Comparison of ENCODE assay signal across 1 cellular context in the genomic region with DNA sequence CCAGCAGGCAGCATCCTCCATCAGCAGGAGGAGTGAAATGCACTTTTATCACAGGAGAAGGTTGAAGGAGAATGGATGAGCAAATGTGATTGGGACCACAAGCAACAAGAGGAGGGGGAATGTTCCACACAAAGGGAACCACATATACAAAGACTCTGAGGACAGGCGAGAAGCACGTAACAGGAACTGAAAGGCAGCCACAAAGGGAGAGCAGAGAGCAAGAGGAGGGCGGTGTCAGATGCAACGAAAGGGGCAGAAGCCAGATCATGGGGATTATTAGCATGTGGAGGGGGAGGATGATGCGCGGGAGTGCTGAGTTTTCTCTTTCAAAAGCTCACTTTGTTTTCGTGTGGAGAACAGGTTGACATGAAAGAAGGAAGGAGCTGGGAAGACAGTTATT.
TF ChIP-seq lines count a peak whose summit lies in the region.

No MANE protein-coding gene starts in this region.

TF ChIP-seq in GM12878, 131 proteins besides CTCF, POLR2A, EP300 and RAD21 (continued from another document and continues in another):
- no peak for TF ChIP-seq REST (IDR thresholded peaks at IDR 0.05; ENCODE audit: low read depth, low read length)
- TF ChIP-seq SUZ12 (IDR thresholded peaks at IDR 0.05; ENCODE audit: unreplicated experiment), result no peak
- no peak for TF ChIP-seq CHD1 (IDR thresholded peaks at IDR 0.05; ENCODE audit: low read depth, low read length)
- TF ChIP-seq ZBED1 (IDR thresholded peaks at IDR 0.05; ENCODE audit: borderline replicate concordance), result no peak
- TF ChIP-seq, protein P1, sequence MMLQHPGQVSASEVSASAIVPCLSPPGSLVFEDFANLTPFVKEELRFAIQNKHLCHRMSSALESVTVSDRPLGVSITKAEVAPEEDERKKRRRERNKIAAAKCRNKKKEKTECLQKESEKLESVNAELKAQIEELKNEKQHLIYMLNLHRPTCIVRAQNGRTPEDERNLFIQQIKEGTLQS (IDR thresholded peaks at IDR 0.05; ENCODE audit: borderline replicate concordance, extremely low read depth, low read depth, low read length), result no peak
- peak; percentile 90 to 92; a peak in 3 of 4 replicates for TF ChIP-seq IKZF2 (IDR thresholded peaks at IDR 0.05)
- TF ChIP-seq RB1 (IDR thresholded peaks at IDR 0.05; ENCODE audit: borderline replicate concordance), result no peak
- peak; percentile 62 for TF ChIP-seq ATF7 (IDR thresholded peaks at IDR 0.05; ENCODE audit: low read depth)
- TF ChIP-seq SMC3 (IDR thresholded peaks at IDR 0.05; ENCODE audit: borderline replicate concordance, low read length), result no peak
- no peak for TF ChIP-seq RAD51 (IDR thresholded peaks at IDR 0.05)
- 0 out of 2 replicates have a peak, but pooled peaks have one; percentile 22 for TF ChIP-seq NR2F1 (conservative IDR thresholded peaks at IDR 0.05)
- TF ChIP-seq ZBTB11 (CRISPR knock-in tag; IDR thresholded peaks at IDR 0.05), result no peak
- peak; percentile 29 for TF ChIP-seq MEF2B (IDR thresholded peaks at IDR 0.05; ENCODE audit: partially characterized antibody, poor library complexity, severe bottlenecking)
- TF ChIP-seq TCF3 (IDR thresholded peaks at IDR 0.05; ENCODE audit: borderline replicate concordance, insufficient read depth, low read depth, low read length), result no peak
- no peak for TF ChIP-seq ZSCAN29 (IDR thresholded peaks at IDR 0.05)
- TF ChIP-seq NR2C1 (IDR thresholded peaks at IDR 0.05), result no peak
- TF ChIP-seq NRF1 (conservative IDR thresholded peaks at IDR 0.05; ENCODE audit: low read depth, low read length), result no peak
- TF ChIP-seq, protein P2, sequence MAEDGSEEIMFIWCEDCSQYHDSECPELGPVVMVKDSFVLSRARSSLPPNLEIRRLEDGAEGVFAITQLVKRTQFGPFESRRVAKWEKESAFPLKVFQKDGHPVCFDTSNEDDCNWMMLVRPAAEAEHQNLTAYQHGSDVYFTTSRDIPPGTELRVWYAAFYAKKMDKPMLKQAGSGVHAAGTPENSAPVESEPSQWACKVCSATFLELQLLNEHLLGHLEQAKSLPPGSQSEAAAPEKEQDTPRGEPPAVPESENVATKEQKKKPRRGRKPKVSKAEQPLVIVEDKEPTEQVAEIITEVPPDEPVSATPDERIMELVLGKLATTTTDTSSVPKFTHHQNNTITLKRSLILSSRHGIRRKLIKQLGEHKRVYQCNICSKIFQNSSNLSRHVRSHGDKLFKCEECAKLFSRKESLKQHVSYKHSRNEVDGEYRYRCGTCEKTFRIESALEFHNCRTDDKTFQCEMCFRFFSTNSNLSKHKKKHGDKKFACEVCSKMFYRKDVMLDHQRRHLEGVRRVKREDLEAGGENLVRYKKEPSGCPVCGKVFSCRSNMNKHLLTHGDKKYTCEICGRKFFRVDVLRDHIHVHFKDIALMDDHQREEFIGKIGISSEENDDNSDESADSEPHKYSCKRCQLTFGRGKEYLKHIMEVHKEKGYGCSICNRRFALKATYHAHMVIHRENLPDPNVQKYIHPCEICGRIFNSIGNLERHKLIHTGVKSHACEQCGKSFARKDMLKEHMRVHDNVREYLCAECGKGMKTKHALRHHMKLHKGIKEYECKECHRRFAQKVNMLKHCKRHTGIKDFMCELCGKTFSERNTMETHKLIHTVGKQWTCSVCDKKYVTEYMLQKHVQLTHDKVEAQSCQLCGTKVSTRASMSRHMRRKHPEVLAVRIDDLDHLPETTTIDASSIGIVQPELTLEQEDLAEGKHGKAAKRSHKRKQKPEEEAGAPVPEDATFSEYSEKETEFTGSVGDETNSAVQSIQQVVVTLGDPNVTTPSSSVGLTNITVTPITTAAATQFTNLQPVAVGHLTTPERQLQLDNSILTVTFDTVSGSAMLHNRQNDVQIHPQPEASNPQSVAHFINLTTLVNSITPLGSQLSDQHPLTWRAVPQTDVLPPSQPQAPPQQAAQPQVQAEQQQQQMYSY (CRISPR knock-in tag; IDR thresholded peaks at IDR 0.05), result no peak
- no peak for TF ChIP-seq SMARCA5 (IDR thresholded peaks at IDR 0.05)
- TF ChIP-seq EGR1 (IDR thresholded peaks at IDR 0.05; ENCODE audit: borderline replicate concordance in 1 of 2, low read depth in 2 of 2, low read length in 2 of 2), result no peak
- TF ChIP-seq, protein P3, sequence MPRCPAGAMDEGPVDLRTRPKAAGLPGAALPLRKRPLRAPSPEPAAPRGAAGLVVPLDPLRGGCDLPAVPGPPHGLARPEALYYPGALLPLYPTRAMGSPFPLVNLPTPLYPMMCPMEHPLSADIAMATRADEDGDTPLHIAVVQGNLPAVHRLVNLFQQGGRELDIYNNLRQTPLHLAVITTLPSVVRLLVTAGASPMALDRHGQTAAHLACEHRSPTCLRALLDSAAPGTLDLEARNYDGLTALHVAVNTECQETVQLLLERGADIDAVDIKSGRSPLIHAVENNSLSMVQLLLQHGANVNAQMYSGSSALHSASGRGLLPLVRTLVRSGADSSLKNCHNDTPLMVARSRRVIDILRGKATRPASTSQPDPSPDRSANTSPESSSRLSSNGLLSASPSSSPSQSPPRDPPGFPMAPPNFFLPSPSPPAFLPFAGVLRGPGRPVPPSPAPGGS (IDR thresholded peaks at IDR 0.05; ENCODE audit: borderline replicate concordance, insufficient read depth, low read depth, low read length, poor library complexity, severe bottlenecking), result no peak
- TF ChIP-seq NFYA (IDR thresholded peaks at IDR 0.05; ENCODE audit: borderline replicate concordance, low read depth, low read length), result no peak
- no peak for TF ChIP-seq TCF7 (IDR thresholded peaks at IDR 0.05; ENCODE audit: borderline replicate concordance)
- TF ChIP-seq, protein P4, sequence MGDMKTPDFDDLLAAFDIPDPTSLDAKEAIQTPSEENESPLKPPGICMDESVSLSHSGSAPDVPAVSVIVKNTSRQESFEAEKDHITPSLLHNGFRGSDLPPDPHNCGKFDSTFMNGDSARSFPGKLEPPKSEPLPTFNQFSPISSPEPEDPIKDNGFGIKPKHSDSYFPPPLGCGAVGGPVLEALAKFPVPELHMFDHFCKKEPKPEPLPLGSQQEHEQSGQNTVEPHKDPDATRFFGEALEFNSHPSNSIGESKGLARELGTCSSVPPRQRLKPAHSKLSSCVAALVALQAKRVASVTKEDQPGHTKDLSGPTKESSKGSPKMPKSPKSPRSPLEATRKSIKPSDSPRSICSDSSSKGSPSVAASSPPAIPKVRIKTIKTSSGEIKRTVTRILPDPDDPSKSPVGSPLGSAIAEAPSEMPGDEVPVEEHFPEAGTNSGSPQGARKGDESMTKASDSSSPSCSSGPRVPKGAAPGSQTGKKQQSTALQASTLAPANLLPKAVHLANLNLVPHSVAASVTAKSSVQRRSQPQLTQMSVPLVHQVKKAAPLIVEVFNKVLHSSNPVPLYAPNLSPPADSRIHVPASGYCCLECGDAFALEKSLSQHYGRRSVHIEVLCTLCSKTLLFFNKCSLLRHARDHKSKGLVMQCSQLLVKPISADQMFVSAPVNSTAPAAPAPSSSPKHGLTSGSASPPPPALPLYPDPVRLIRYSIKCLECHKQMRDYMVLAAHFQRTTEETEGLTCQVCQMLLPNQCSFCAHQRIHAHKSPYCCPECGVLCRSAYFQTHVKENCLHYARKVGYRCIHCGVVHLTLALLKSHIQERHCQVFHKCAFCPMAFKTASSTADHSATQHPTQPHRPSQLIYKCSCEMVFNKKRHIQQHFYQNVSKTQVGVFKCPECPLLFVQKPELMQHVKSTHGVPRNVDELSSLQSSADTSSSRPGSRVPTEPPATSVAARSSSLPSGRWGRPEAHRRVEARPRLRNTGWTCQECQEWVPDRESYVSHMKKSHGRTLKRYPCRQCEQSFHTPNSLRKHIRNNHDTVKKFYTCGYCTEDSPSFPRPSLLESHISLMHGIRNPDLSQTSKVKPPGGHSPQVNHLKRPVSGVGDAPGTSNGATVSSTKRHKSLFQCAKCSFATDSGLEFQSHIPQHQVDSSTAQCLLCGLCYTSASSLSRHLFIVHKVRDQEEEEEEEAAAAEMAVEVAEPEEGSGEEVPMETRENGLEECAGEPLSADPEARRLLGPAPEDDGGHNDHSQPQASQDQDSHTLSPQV (IDR thresholded peaks at IDR 0.05), result 0 out of 2 replicates have a peak, but pooled peaks have one; percentile 29
- TF ChIP-seq NFXL1 (IDR thresholded peaks at IDR 0.05; ENCODE audit: borderline replicate concordance), result no peak
- peak; percentile 97 for TF ChIP-seq HDGF (IDR thresholded peaks at IDR 0.05)
- TF ChIP-seq EED (IDR thresholded peaks at IDR 0.05; ENCODE audit: low read depth), result no peak
- TF ChIP-seq BACH1 (IDR thresholded peaks at IDR 0.05; ENCODE audit: borderline replicate concordance), result peak; percentile 17; the same call in 1 of the 2 replicates
- TF ChIP-seq, protein P5, sequence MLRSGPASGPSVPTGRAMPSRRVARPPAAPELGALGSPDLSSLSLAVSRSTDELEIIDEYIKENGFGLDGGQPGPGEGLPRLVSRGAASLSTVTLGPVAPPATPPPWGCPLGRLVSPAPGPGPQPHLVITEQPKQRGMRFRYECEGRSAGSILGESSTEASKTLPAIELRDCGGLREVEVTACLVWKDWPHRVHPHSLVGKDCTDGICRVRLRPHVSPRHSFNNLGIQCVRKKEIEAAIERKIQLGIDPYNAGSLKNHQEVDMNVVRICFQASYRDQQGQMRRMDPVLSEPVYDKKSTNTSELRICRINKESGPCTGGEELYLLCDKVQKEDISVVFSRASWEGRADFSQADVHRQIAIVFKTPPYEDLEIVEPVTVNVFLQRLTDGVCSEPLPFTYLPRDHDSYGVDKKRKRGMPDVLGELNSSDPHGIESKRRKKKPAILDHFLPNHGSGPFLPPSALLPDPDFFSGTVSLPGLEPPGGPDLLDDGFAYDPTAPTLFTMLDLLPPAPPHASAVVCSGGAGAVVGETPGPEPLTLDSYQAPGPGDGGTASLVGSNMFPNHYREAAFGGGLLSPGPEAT (IDR thresholded peaks at IDR 0.05; ENCODE audit: low read depth), result peak; percentile 79
- no peak for TF ChIP-seq MYB (IDR thresholded peaks at IDR 0.05; ENCODE audit: borderline replicate concordance, low read depth, low read length)
- TF ChIP-seq NKRF (conservative IDR thresholded peaks at IDR 0.05), result no peak
- no peak for TF ChIP-seq BCL11A (IDR thresholded peaks at IDR 0.05; ENCODE audit: low read depth, low read length)
